ENCODE assay signal across 13 cellular contexts in genomic region chr7:85172530-85172941, GRCh38. TPM values are rescaled to one million over a fixed set of nuclear protein-coding genes. Genes with fewer than 3 reads are reported as not detected.
DNase-seq lines count a peak whose midpoint lies in the region; TF ChIP-seq lines count a peak whose summit lies in the region.
"Had no signal": no experiment of that assay in that cellular context is flagged by ENCODE, and none has a peak within 500 bp of the region (broad histone marks: within the 10 kb centered on the region; RNA-seq: fewer than 3 reads in every experiment).

No MANE protein-coding gene starts in this region.

- no peaks in the 10 kb centered on the region for H3K27me3 Mint-ChIP-seq in neural progenitor cell (ENCODE audit: insufficient read depth, low read depth)

- no peaks in the 10 kb centered on the region for H3K4me1 ChIP-seq in neural progenitor cell

- H3K27ac ChIP-seq in neural progenitor cell, result no peak overlapping the region
- H3K27ac ChIP-seq: neutrophil had no signal

- in situ Hi-C loops in KBM-7 (cut with MboI; ENCODE audit: low pct_unique_long_range_greater_than_20kb, low sequenced_read_pairs), result no loop called here

- H3K9me3 ChIP-seq in neural progenitor cell (ENCODE audit: low read depth), result no peaks in the 10 kb centered on the region
- H3K9me3 ChIP-seq: neutrophil had no signal

- no peaks in the 10 kb centered on the region for H3K27me3 ChIP-seq in neural progenitor cell
- H3K27me3 ChIP-seq: neutrophil had no signal

- H3K9me3 Mint-ChIP-seq in neural progenitor cell, result no peaks in the 10 kb centered on the region

- H3K27ac Mint-ChIP-seq in neural progenitor cell, result no peak overlapping the region
- H3K27ac Mint-ChIP-seq: immature natural killer cell had no signal

- no peak overlapping the region for H3K4me3 Mint-ChIP-seq in neural progenitor cell
- H3K4me3 Mint-ChIP-seq: immature natural killer cell had no signal

- H3K4me3 ChIP-seq in epithelial cell of esophagus (ENCODE audit: low read length) (no peak overlapping the region), neural progenitor cell (no peak overlapping the region)

- no peaks in the 10 kb centered on the region for H4K20me1 ChIP-seq in neural progenitor cell (ENCODE audit: low read depth)

- H2AFZ ChIP-seq in neural progenitor cell (replicated peaks), result peak overlapping the region; percentile 30

- no peaks in the 10 kb centered on the region for H3K36me3 ChIP-seq in neural progenitor cell
- H3K36me3 ChIP-seq: neutrophil had no signal

- H3K36me3 Mint-ChIP-seq in neural progenitor cell, result no peaks in the 10 kb centered on the region

- no peak for TF ChIP-seq CTCF in epithelial cell of esophagus (IDR thresholded peaks at IDR 0.05; ENCODE audit: insufficient read depth, low read depth, low read length, missing control alignments)
- TF ChIP-seq CTCF in neural progenitor cell (IDR thresholded peaks at IDR 0.05), result no peak

- H3K4me1 Mint-ChIP-seq in neural progenitor cell, result no peaks in the 10 kb centered on the region
- H3K4me1 Mint-ChIP-seq: immature natural killer cell had no signal

- H3K79me2 ChIP-seq in neural progenitor cell (ENCODE audit: low read depth), result no peaks in the 10 kb centered on the region

- H3K9ac ChIP-seq in neural progenitor cell, result no peak overlapping the region

- peak; percentile 93 for DNase-seq in EH (ENCODE audit: low read depth)
- DNase-seq in NCI-H226, result peak; percentile 61
- DNase-seq in epithelial cell of esophagus (ENCODE audit: low read depth), result peak; percentile 58
- DNase-seq in neural progenitor cell (ENCODE audit: low spot score), result no peak
- DNase-seq in DMS153 (lab: John Stamatoyannopoulos, UW), result no peak
- DNase-seq in mesenteric fat pad (ENCODE audit: low spot score), result no peak
- DNase-seq in activated CD4-positive, CD25-positive, alpha-beta regulatory T cell treated with anti-CD3 and anti-CD28 coated beads, Interleukin-2, amount 50 U/mL, for 72 hours, result no peak
- DNase-seq in KBM-7, result no peak
- DNase-seq: activated CD4-positive, alpha-beta T cell treated with anti-CD3 and anti-CD28 coated beads for 4 hours; activated naive CD4-positive, alpha-beta T cell treated with Interleukin-2 at 50 U/mL for 16 hours; immature natural killer cell; stimulated activated naive CD8-positive, alpha-beta T cell treated with anti-CD3 and anti-CD28 coated beads, Interleukin-15, Interleukin-2, amounts not matched to agents 100 U/mL and 50 U/mL, for 24 hours had no signal

- H3K4me2 ChIP-seq in neural progenitor cell, result no peak overlapping the region

- H3F3A ChIP-seq in neural progenitor cell (ENCODE audit: low read depth), result no peaks in the 10 kb centered on the region

RNA-seq across cellular contexts. Expression of gene SEMA3D, which starts 14.3 kb away (rescaled TPM):
- total RNA-seq in neural progenitor cell (ENCODE audit: low replicate concordance) (0.99 TPM in 2 replicates), mesenteric fat pad (1.9 TPM)

Comparison
In these comparisons a context has a peak if more than half of its experiments do, and no peak if none do; other contexts are left out.
1. DNase-seq: peak in EH (single experiment), NCI-H226 (single experiment) and epithelial cell of esophagus (single experiment); none in neural progenitor cell (single experiment), DMS153 (single experiment), mesenteric fat pad (single experiment), activated CD4-positive, CD25-positive, alpha-beta regulatory T cell treated with anti-CD3 and anti-CD28 coated beads, Interleukin-2, amount 50 U/mL, for 72 hours (single experiment) and KBM-7 (single experiment).